Comparison of ENCODE assay signal across 12 cellular contexts in the genomic region with DNA sequence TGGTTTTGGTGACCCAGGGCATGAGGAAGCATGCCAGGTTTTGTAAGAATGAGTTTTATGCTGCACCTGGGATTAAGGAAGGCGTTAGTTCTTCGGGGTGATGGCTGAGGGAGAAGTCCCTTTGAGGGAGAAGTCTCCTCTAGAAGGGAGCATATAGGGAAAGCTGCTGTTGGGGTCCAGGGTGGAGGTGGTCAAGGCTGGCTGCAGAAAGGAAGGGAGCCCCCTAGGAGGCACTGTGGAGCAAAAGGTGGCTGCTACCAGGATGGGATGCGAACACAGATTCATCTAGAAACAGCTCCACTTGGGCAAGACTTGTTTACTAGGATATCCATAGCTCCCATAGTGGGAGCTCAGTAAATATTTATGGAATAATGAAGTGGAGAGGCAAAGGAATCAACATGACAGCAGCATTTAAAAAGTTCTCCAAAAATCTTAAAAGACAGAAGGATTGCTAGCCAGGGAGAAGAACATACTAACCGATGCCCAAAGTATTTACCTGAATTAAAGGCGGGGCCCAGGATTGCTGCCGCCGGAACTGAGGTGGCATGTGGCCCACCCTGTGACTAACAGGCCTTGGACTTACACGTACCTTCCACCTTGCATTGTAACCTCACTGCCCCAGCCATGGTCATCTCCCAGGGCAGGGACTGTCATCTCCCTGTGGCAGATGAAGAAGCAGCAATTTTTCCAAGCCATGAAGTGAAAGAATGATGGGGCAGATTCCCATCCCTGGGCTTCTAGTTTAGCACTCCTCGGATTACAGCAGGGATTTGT. TPM values are rescaled to one million over a fixed set of nuclear protein-coding genes. Genes with fewer than 3 reads are reported as not detected.
A peak's percentile ranks its signal among the peaks of the same experiment; 100 is the strongest.
DNase-seq lines count a peak whose midpoint lies in the region; ATAC-seq and TF ChIP-seq lines count a peak whose summit lies in the region.
"Had no signal": no experiment of that assay in that cellular context is flagged by ENCODE, and none has a peak within 500 bp of the region (broad histone marks: within the 10 kb centered on the region; RNA-seq: fewer than 3 reads in every experiment).

No MANE protein-coding gene starts in this region.

- no peak overlapping the region for H3K9ac ChIP-seq in PC-3 (ENCODE audit: low read length)

- no peak overlapping the region for H2AFZ ChIP-seq in PC-3 (ENCODE audit: low read length)

- H3K79me2 ChIP-seq in PC-3 (ENCODE audit: low read length): no peaks in the 10 kb centered on the region

- peak overlapping the region; percentile 33; the same call in 1 of the 2 replicates for H3K4me2 ChIP-seq in PC-3 (ENCODE audit: low read length)

- intact Hi-C loops in PC-3 (cut with micrococcal nuclease): no loop called here

- H3K9me3 ChIP-seq in PC-3 (ENCODE audit: low read length): no peaks in the 10 kb centered on the region
- H3K9me3 ChIP-seq: adrenal gland had no signal

- peak; percentile 53 for DNase-seq in PC-3
- no peak for DNase-seq in epithelial cell of proximal tubule (ENCODE audit: low read depth)
- DNase-seq in retinal pigment epithelial cell (ENCODE audit: low read depth): no peak
- DNase-seq in Ammon's horn (ENCODE audit: low spot score): no peak
- DNase-seq in DMS114 treated with DMSO at 0.1 percent for 48 hours (lab: John Stamatoyannopoulos, UW; ENCODE audit: unreplicated experiment): no peak
- no peak for DNase-seq in NCI-H774 (lab: John Stamatoyannopoulos, UW)
- DNase-seq: activated CD4-positive, alpha-beta T cell treated with anti-CD3 and anti-CD28 coated beads, Interleukin-2, amount 50 U/mL, for 48 hours; NCI-H1436 treated with DMSO at 0.1 percent for 48 hours had no signal

- BruUV-seq in PC-3 (replicated peaks; lab: Mats Ljungman, UMichigan): no TSS peak

- CTCF ChIA-PET in PC-3 (lab: Charles Lee): no interaction called here

- peak overlapping the region; percentile 73 for H3K27ac ChIP-seq in PC-3 (ENCODE audit: low read length)

- peak; percentile 44; the same call in 2 of the 3 replicates for TF ChIP-seq CTCF in GM12872 (IDR thresholded peaks at IDR 0.05; ENCODE audit: insufficient read depth, low read depth, low read length)
- TF ChIP-seq CTCF in PC-3 (conservative IDR thresholded peaks at IDR 0.05; ENCODE audit: low read depth, low read length): 0 out of 2 replicates have a peak, but pooled peaks have one; percentile 10
- peak; percentile 51 for TF ChIP-seq CTCF in epithelial cell of proximal tubule (conservative IDR thresholded peaks at IDR 0.05; ENCODE audit: low read depth, low read length)
- TF ChIP-seq CTCF in retinal pigment epithelial cell (conservative IDR thresholded peaks at IDR 0.05; ENCODE audit: low read depth, low read length): peak; percentile 54

- POLR2A ChIA-PET in PC-3 (lab: Charles Lee; ENCODE audit: unreplicated experiment): no interaction called here

- H3K4me1 ChIP-seq in PC-3 (ENCODE audit: insufficient read depth, low read length): peaks cover 43% of the 10 kb centered on the region

- no peaks in the 10 kb centered on the region for H3K36me3 ChIP-seq in PC-3 (ENCODE audit: low read depth, low read length)

- no peak overlapping the region for H3K4me3 ChIP-seq in PC-3 (ENCODE audit: low read length)
- H3K4me3 ChIP-seq in epithelial cell of proximal tubule (ENCODE audit: low read depth, low read length): no peak overlapping the region
- H3K4me3 ChIP-seq in retinal pigment epithelial cell (ENCODE audit: low read length): no peak overlapping the region
- H3K4me3 ChIP-seq: adrenal gland had no signal

- ATAC-seq in PC-3 (no peak), GM18858 (IDR thresholded peaks at IDR 0.05; ENCODE audit: unreplicated experiment) (no peak)
- ATAC-seq: naive thymus-derived CD8-positive, alpha-beta T cell had no signal

- no peaks in the 10 kb centered on the region for H3K27me3 ChIP-seq in PC-3 (ENCODE audit: low read length)
- H3K27me3 ChIP-seq: adrenal gland had no signal

- H3F3A ChIP-seq in PC-3 (ENCODE audit: low read length, unreplicated experiment): no peaks in the 10 kb centered on the region

- H4K20me1 ChIP-seq in PC-3 (ENCODE audit: low read length): no peaks in the 10 kb centered on the region

- no peaks in the 10 kb centered on the region for H3K9me2 ChIP-seq in PC-3 (replicated peaks; ENCODE audit: low read length)

RNA-seq across cellular contexts. Expression of gene LPCAT2, which starts 7.1 kb away (rescaled TPM):
- total RNA-seq in PC-3 (2014; rRNA removed) (8.0 and 15.0 TPM in 2 replicates), epithelial cell of proximal tubule (3.7 and 7.5 TPM in 2 replicates)

RNA-seq across cellular contexts. Expression of gene MMP2, which starts 22.7 kb away (rescaled TPM):
- total RNA-seq in PC-3 (2014; rRNA removed) (0.75 TPM in 1 of 2 replicates, not detected in the other), epithelial cell of proximal tubule (5.6 and 19.2 TPM in 2 replicates)
